In genomic region chr6:117504478-117505144, GRCh38 we compare ENCODE assay signal across 1 cellular context.
TF ChIP-seq lines count a peak whose summit lies in the region.

No MANE protein-coding gene starts in this region.

TF ChIP-seq in HepG2, 621 proteins besides CTCF, POLR2A, EP300 and RAD21 (continued from another document):
- peak; percentile 96 for TF ChIP-seq ZBTB33 (CRISPR knock-in tag; IDR thresholded peaks at IDR 0.05)
- 0 out of 2 replicates have a peak, but pooled peaks have one; percentile 29 for TF ChIP-seq ZNF180 (CRISPR knock-in tag; IDR thresholded peaks at IDR 0.05; ENCODE audit: borderline replicate concordance, low read depth)
- TF ChIP-seq ZNF703 (CRISPR knock-in tag; IDR thresholded peaks at IDR 0.05; ENCODE audit: borderline replicate concordance): no peak
- 0 out of 2 replicates have a peak, but pooled peaks have one; percentile 10 for TF ChIP-seq RXRB (CRISPR knock-in tag; IDR thresholded peaks at IDR 0.05; ENCODE audit: borderline replicate concordance)
- peak; percentile 42; the same call in 1 of the 2 replicates for TF ChIP-seq FOXP4 (CRISPR knock-in tag; IDR thresholded peaks at IDR 0.05)
- TF ChIP-seq ZBTB49 (CRISPR knock-in tag; IDR thresholded peaks at IDR 0.05; ENCODE audit: borderline replicate concordance): no peak
- TF ChIP-seq ZBTB7B (CRISPR knock-in tag; IDR thresholded peaks at IDR 0.05): no peak
- no peak for TF ChIP-seq ZNF326 (CRISPR knock-in tag; IDR thresholded peaks at IDR 0.05; ENCODE audit: borderline replicate concordance)
- no peak for TF ChIP-seq REXO4 (CRISPR knock-in tag; IDR thresholded peaks at IDR 0.05; ENCODE audit: borderline replicate concordance)
- peak; percentile 57; the same call in 1 of the 2 replicates for TF ChIP-seq NCOR1 (IDR thresholded peaks at IDR 0.05; ENCODE audit: borderline replicate concordance, low read length)
- TF ChIP-seq BCL3 (CRISPR knock-in tag; IDR thresholded peaks at IDR 0.05): no peak
- TF ChIP-seq ETV6 (CRISPR knock-in tag; conservative IDR thresholded peaks at IDR 0.05): no peak
- no peak for TF ChIP-seq AGO2 (optimal IDR thresholded peaks at IDR 0.05; ENCODE audit: low read depth, low read length)
- no peak for TF ChIP-seq ZNF570 (CRISPR knock-in tag; IDR thresholded peaks at IDR 0.05; ENCODE audit: borderline replicate concordance)
- TF ChIP-seq EED (CRISPR knock-in tag; IDR thresholded peaks at IDR 0.05): no peak
- TF ChIP-seq POGZ (CRISPR knock-in tag; IDR thresholded peaks at IDR 0.05): peak; percentile 64
- TF ChIP-seq GMEB2 (CRISPR knock-in tag; IDR thresholded peaks at IDR 0.05; ENCODE audit: low read depth): no peak
- no peak for TF ChIP-seq FOXA1 (IDR thresholded peaks at IDR 0.05)
- no peak for TF ChIP-seq FOXA1 (CRISPR knock-in tag; IDR thresholded peaks at IDR 0.05)
- peak; percentile 71; the same call in 1 of the 2 replicates for TF ChIP-seq GFI1 (CRISPR knock-in tag; IDR thresholded peaks at IDR 0.05; ENCODE audit: borderline replicate concordance)
- peak; percentile 46; the same call in 1 of the 2 replicates for TF ChIP-seq SOX5 (CRISPR knock-in tag; IDR thresholded peaks at IDR 0.05; ENCODE audit: borderline replicate concordance)
- peak; percentile 71 for TF ChIP-seq HNF4A (CRISPR knock-in tag; IDR thresholded peaks at IDR 0.05)
- no peak for TF ChIP-seq ZFP62 (CRISPR knock-in tag; IDR thresholded peaks at IDR 0.05)
- no peak for TF ChIP-seq ZNF512 (CRISPR knock-in tag; IDR thresholded peaks at IDR 0.05)
- TF ChIP-seq ZEB1 (IDR thresholded peaks at IDR 0.05; ENCODE audit: insufficient replicate concordance, low read depth): peak; percentile 89
- peak; percentile 22; the same call in 1 of the 2 replicates for TF ChIP-seq SALL1 (CRISPR knock-in tag; IDR thresholded peaks at IDR 0.05)
- peak; percentile 27; the same call in 1 of the 2 replicates for TF ChIP-seq ZHX1 (CRISPR knock-in tag; IDR thresholded peaks at IDR 0.05; ENCODE audit: low read depth)
- no peak for TF ChIP-seq ZNF563 (CRISPR knock-in tag; IDR thresholded peaks at IDR 0.05)
- peak; percentile 93 for TF ChIP-seq ELF3 (CRISPR knock-in tag; IDR thresholded peaks at IDR 0.05)
- no peak for TF ChIP-seq ZNF124 (CRISPR knock-in tag; IDR thresholded peaks at IDR 0.05)
- no peak for TF ChIP-seq MYC (CRISPR knock-in tag; IDR thresholded peaks at IDR 0.05; ENCODE audit: borderline replicate concordance)
- no peak for TF ChIP-seq ZNF746 (CRISPR knock-in tag; IDR thresholded peaks at IDR 0.05)
- TF ChIP-seq PBX3 (CRISPR knock-in tag; IDR thresholded peaks at IDR 0.05; ENCODE audit: borderline replicate concordance): no peak
- TF ChIP-seq ZSCAN12 (CRISPR knock-in tag; IDR thresholded peaks at IDR 0.05): no peak
- no peak for TF ChIP-seq ZNF138 (CRISPR knock-in tag; IDR thresholded peaks at IDR 0.05; ENCODE audit: low read depth)
- no peak for TF ChIP-seq ZNF143 (CRISPR knock-in tag; IDR thresholded peaks at IDR 0.05)
- no peak for TF ChIP-seq HOXD1 (CRISPR knock-in tag; IDR thresholded peaks at IDR 0.05)
- TF ChIP-seq POLR2AphosphoS5 (IDR thresholded peaks at IDR 0.05; ENCODE audit: low read depth, low read length): no peak
- no peak for TF ChIP-seq SRSF1 (optimal IDR thresholded peaks at IDR 0.05; ENCODE audit: low read depth, low read length)
- no peak for TF ChIP-seq XRCC5 (optimal IDR thresholded peaks at IDR 0.05; ENCODE audit: low read length)
- no peak for TF ChIP-seq THAP8 (CRISPR knock-in tag; IDR thresholded peaks at IDR 0.05; ENCODE audit: borderline replicate concordance)
- TF ChIP-seq TAF15 (IDR thresholded peaks at IDR 0.05; ENCODE audit: low read depth, low read length, poor library complexity, severe bottlenecking): no peak
- no peak for TF ChIP-seq ZNF282 (IDR thresholded peaks at IDR 0.05; ENCODE audit: partially characterized antibody)
- peak; percentile 47; the same call in 1 of the 2 replicates for TF ChIP-seq NR2C2 (CRISPR knock-in tag; IDR thresholded peaks at IDR 0.05; ENCODE audit: borderline replicate concordance)
- TF ChIP-seq ZNF33A (CRISPR knock-in tag; IDR thresholded peaks at IDR 0.05; ENCODE audit: borderline replicate concordance): no peak
- no peak for TF ChIP-seq HMGA1 (CRISPR knock-in tag; conservative IDR thresholded peaks at IDR 0.05)
- TF ChIP-seq SOX6 (IDR thresholded peaks at IDR 0.05): no peak
- TF ChIP-seq SOX6 (CRISPR knock-in tag; IDR thresholded peaks at IDR 0.05): peak; percentile 72
- no peak for TF ChIP-seq SOX13 (IDR thresholded peaks at IDR 0.05)
- TF ChIP-seq SOX13 (CRISPR knock-in tag; conservative IDR thresholded peaks at IDR 0.05 in 1 of 2, IDR thresholded peaks at IDR 0.05 in 1 of 2): peak in 1 of 2 experiments; percentile 77; a peak in 2 of 4 replicates
- no peak for TF ChIP-seq ZNF484 (CRISPR knock-in tag; IDR thresholded peaks at IDR 0.05; ENCODE audit: borderline replicate concordance, low read depth)
TF ChIP-seq in HepG2: peak in this region for 31.
